ENCODE assay signal across 12 cellular contexts in the genomic region with DNA sequence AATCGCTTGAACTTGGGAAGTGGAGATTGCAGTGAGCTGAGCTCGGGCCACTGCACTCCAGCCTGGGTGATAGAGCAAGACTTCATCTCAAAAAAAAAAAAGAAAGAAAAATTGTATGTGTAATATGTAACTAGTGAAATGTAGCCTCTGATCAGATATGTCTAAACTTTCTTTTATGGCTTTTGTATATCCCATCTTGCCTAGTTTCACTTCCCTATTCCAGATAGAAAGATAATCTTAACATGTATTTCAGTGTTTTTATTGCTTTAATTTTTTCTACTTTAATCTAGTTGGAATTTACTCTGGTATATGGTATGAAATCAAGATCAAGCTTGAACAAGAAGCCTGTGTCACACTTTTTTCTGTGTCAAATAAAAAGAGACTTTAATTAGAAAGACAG. TPM values are rescaled to one million over a fixed set of nuclear protein-coding genes. Genes with fewer than 3 reads are reported as not detected.
A peak's percentile ranks its signal among the peaks of the same experiment; 100 is the strongest.
DNase-seq lines count a peak whose midpoint lies in the region; TF ChIP-seq lines count a peak whose summit lies in the region.
"Had no signal": no experiment of that assay in that cellular context is flagged by ENCODE, and none has a peak within 500 bp of the region (broad histone marks: within the 10 kb centered on the region; RNA-seq: fewer than 3 reads in every experiment).

No MANE protein-coding gene starts in this region.

- peak overlapping the region; percentile 23 for H3K27ac Mint-ChIP-seq in activated naive CD4-positive, alpha-beta T cell treated with anti-CD3 and anti-CD28 coated beads, Interleukin-2, amount 50 U/mL, for 24 hours
- no peak overlapping the region for H3K27ac Mint-ChIP-seq in activated naive CD4-positive, alpha-beta T cell treated with anti-CD3 and anti-CD28 coated beads, Interleukin-2, amount 10 ng/mL, durations not matched to agents 7 days and 5 days
- H3K27ac Mint-ChIP-seq: stimulated activated effector memory CD8-positive, alpha-beta T cell treated with anti-CD3 and anti-CD28 coated beads, Interleukin-12 subunit alpha, Interleukin-12 subunit beta, amount 100 ng/mL, for 72 hours had no signal

- no peaks in the 10 kb centered on the region for H3K27me3 ChIP-seq in OCI-LY3 (ENCODE audit: low read depth, low read length)
- H3K27me3 ChIP-seq in fibroblast of lung (ENCODE audit: control insufficient read depth, insufficient read depth, low read length), result no peaks in the 10 kb centered on the region
- no peaks in the 10 kb centered on the region for H3K27me3 ChIP-seq in smooth muscle cell (ENCODE audit: low read depth)
- H3K27me3 ChIP-seq in tibial artery, result no peaks in the 10 kb centered on the region
- no peaks in the 10 kb centered on the region for H3K27me3 ChIP-seq in spleen (replicated peaks in 1 of 7)

- peak overlapping the region; percentile 99; the same call in 1 of the 2 replicates for H3K4me3 ChIP-seq in OCI-LY3 (ENCODE audit: low read length)
- H3K4me3 ChIP-seq in fibroblast of lung (replicated peaks in 1 of 4; ENCODE audit: control extremely low read depth in 1 of 4, insufficient read depth in 1 of 4, low read depth in 3 of 4, low read length in 4 of 4), result peak overlapping the region; percentile 14 to 79 (median 56)
- peak overlapping the region; percentile 81 for H3K4me3 ChIP-seq in smooth muscle cell
- H3K4me3 ChIP-seq in tibial artery, result no peak overlapping the region
- H3K4me3 ChIP-seq in spleen, result no peak overlapping the region

- no peaks in the 10 kb centered on the region for H3K27me3 Mint-ChIP-seq in activated naive CD4-positive, alpha-beta T cell treated with anti-CD3 and anti-CD28 coated beads, Interleukin-2, amount 50 U/mL, for 24 hours
- no peaks in the 10 kb centered on the region for H3K27me3 Mint-ChIP-seq in activated naive CD4-positive, alpha-beta T cell treated with anti-CD3 and anti-CD28 coated beads, Interleukin-2, amount 10 ng/mL, durations not matched to agents 7 days and 5 days

- no peaks in the 10 kb centered on the region for H3K9me3 Mint-ChIP-seq in activated naive CD4-positive, alpha-beta T cell treated with anti-CD3 and anti-CD28 coated beads, Interleukin-2, amount 50 U/mL, for 24 hours
- H3K9me3 Mint-ChIP-seq in activated naive CD4-positive, alpha-beta T cell treated with anti-CD3 and anti-CD28 coated beads, Interleukin-2, amount 10 ng/mL, durations not matched to agents 7 days and 5 days, result no peaks in the 10 kb centered on the region
- H3K9me3 Mint-ChIP-seq: stimulated activated effector memory CD8-positive, alpha-beta T cell treated with anti-CD3 and anti-CD28 coated beads, Interleukin-12 subunit alpha, Interleukin-12 subunit beta, amount 100 ng/mL, for 72 hours had no signal

- no peak for TF ChIP-seq POLR2A in spleen (IDR thresholded peaks at IDR 0.05)

- no peak for DNase-seq in activated naive CD4-positive, alpha-beta T cell treated with anti-CD3 and anti-CD28 coated beads, Interleukin-2, amount 10 ng/mL, durations not matched to agents 7 days and 5 days
- no peak for DNase-seq in fibroblast of lung (ENCODE audit: low read depth in 2 of 2)
- DNase-seq in smooth muscle cell (lab: John Stamatoyannopoulos, UW; ENCODE audit: unreplicated experiment), result no peak
- no peak for DNase-seq in activated gamma-delta T cell (lab: John Stamatoyannopoulos, UW)
- DNase-seq in tibial artery, result no peak
- DNase-seq in spleen, result no peak
- DNase-seq: anterior cingulate cortex; effector memory CD4-positive, alpha-beta T cell; T-helper 9 cell had no signal

- peak overlapping the region; percentile 97 for H3K4me2 ChIP-seq in OCI-LY3 (ENCODE audit: low read length)
- peak overlapping the region; percentile 64 for H3K4me2 ChIP-seq in fibroblast of lung (ENCODE audit: extremely low read depth, insufficient read depth, low read length)
- H3K4me2 ChIP-seq in smooth muscle cell, result peak overlapping the region; percentile 86

- H3K4me1 ChIP-seq in OCI-LY3 (ENCODE audit: low read length) (peaks cover 17% of the 10 kb centered on the region), fibroblast of lung (ENCODE audit: control insufficient read depth, extremely low read depth, insufficient read depth, low read length) (no peaks in the 10 kb centered on the region), smooth muscle cell (ENCODE audit: low read depth) (no peaks in the 10 kb centered on the region), tibial artery (peaks cover 0 to 12% (median 1%) of the 10 kb centered on the region in 4 donors), spleen (peaks cover 0 to 44% (median 22%) of the 10 kb centered on the region in 6 donors)

- TF ChIP-seq CTCF in OCI-LY3 (IDR thresholded peaks at IDR 0.05; ENCODE audit: low read depth, low read length) (no peak), fibroblast of lung (conservative IDR thresholded peaks at IDR 0.05 in 1 of 2, IDR thresholded peaks at IDR 0.05 in 1 of 2; ENCODE audit: low read depth in 1 of 2, low read length in 2 of 2) (no peak), smooth muscle cell (IDR thresholded peaks at IDR 0.05; ENCODE audit: borderline replicate concordance, insufficient read depth, poor library complexity, severe bottlenecking) (no peak), tibial artery (IDR thresholded peaks at IDR 0.05) (no peak), spleen (IDR thresholded peaks at IDR 0.05 in 8 of 11, conservative IDR thresholded peaks at IDR 0.05 in 3 of 11) (no peak)

- no peaks in the 10 kb centered on the region for H3K36me3 Mint-ChIP-seq in activated naive CD4-positive, alpha-beta T cell treated with anti-CD3 and anti-CD28 coated beads, Interleukin-2, amount 50 U/mL, for 24 hours
- peaks cover 5% of the 10 kb centered on the region for H3K36me3 Mint-ChIP-seq in activated naive CD4-positive, alpha-beta T cell treated with anti-CD3 and anti-CD28 coated beads, Interleukin-2, amount 10 ng/mL, durations not matched to agents 7 days and 5 days

- H3K9me3 ChIP-seq in OCI-LY3 (ENCODE audit: insufficient read depth, low read length), result no peaks in the 10 kb centered on the region
- H3K9me3 ChIP-seq in fibroblast of lung (ENCODE audit: control insufficient read depth, insufficient read depth, low read depth, low read length), result no peaks in the 10 kb centered on the region
- H3K9me3 ChIP-seq in smooth muscle cell (replicated peaks; ENCODE audit: low read depth), result no peaks in the 10 kb centered on the region
- no peaks in the 10 kb centered on the region for H3K9me3 ChIP-seq in tibial artery
- no peaks in the 10 kb centered on the region for H3K9me3 ChIP-seq in spleen

- WGBS in smooth muscle cell (ENCODE audit: low lambda C conversion rate), result 62% methylated on average over 2 of the region's 2 CpGs
- 74 to 86% (median 79%) methylated on average over 2 of the region's 2 CpGs for WGBS in spleen, 5 donors

- no peak overlapping the region for H3K9ac ChIP-seq in OCI-LY3 (ENCODE audit: low read length)
- no peak overlapping the region for H3K9ac ChIP-seq in fibroblast of lung (ENCODE audit: insufficient read depth, low read length)
- H3K9ac ChIP-seq in smooth muscle cell (ENCODE audit: low read depth), result no peak overlapping the region

- H3K4me3 Mint-ChIP-seq in activated naive CD4-positive, alpha-beta T cell treated with anti-CD3 and anti-CD28 coated beads, Interleukin-2, amount 50 U/mL, for 24 hours, result no peak overlapping the region
- H3K4me3 Mint-ChIP-seq in activated naive CD4-positive, alpha-beta T cell treated with anti-CD3 and anti-CD28 coated beads, Interleukin-2, amount 10 ng/mL, durations not matched to agents 7 days and 5 days, result no peak overlapping the region

- peaks cover 43% of the 10 kb centered on the region for H3K79me2 ChIP-seq in OCI-LY3 (ENCODE audit: low read length)
- peaks cover 11% of the 10 kb centered on the region for H3K79me2 ChIP-seq in fibroblast of lung (ENCODE audit: control insufficient read depth, insufficient read depth, low read length)
- H3K79me2 ChIP-seq in smooth muscle cell (ENCODE audit: low read depth), result peaks cover 17% of the 10 kb centered on the region

- no peak overlapping the region for H2AFZ ChIP-seq in OCI-LY3 (ENCODE audit: low read depth, low read length)
- H2AFZ ChIP-seq in fibroblast of lung (ENCODE audit: low read length), result no peak overlapping the region
- H2AFZ ChIP-seq in smooth muscle cell (ENCODE audit: low read depth), result no peak overlapping the region

- no peaks in the 10 kb centered on the region for H3K36me3 ChIP-seq in OCI-LY3 (replicated peaks; ENCODE audit: low read depth, low read length)
- no peaks in the 10 kb centered on the region for H3K36me3 ChIP-seq in fibroblast of lung (ENCODE audit: control insufficient read depth, insufficient read depth, low read length)
- H3K36me3 ChIP-seq in smooth muscle cell (ENCODE audit: low read depth), result no peaks in the 10 kb centered on the region
- H3K36me3 ChIP-seq in tibial artery, result no peaks in the 10 kb centered on the region
- no peaks in the 10 kb centered on the region for H3K36me3 ChIP-seq in spleen

- H4K20me1 ChIP-seq in OCI-LY3 (ENCODE audit: insufficient read depth, low read length) (no peaks in the 10 kb centered on the region), fibroblast of lung (ENCODE audit: control insufficient read depth, extremely low read depth, insufficient read depth, low read length) (no peaks in the 10 kb centered on the region), smooth muscle cell (ENCODE audit: low read depth) (no peaks in the 10 kb centered on the region)

- CTCF ChIA-PET in activated naive CD4-positive, alpha-beta T cell treated with anti-CD3 and anti-CD28 coated beads, Interleukin-2, amount 10 ng/mL, durations not matched to agents 7 days and 5 days (lab: Charles Lee), result no interaction called here

- no peak overlapping the region for H3K27ac ChIP-seq in OCI-LY3 (ENCODE audit: low read length)
- H3K27ac ChIP-seq in fibroblast of lung (ENCODE audit: insufficient read depth, low read length), result no peak overlapping the region
- no peak overlapping the region for H3K27ac ChIP-seq in smooth muscle cell (ENCODE audit: low read depth)
- no peak overlapping the region for H3K27ac ChIP-seq in tibial artery
- no peak overlapping the region for H3K27ac ChIP-seq in spleen

- peaks cover 32% of the 10 kb centered on the region for H3K4me1 Mint-ChIP-seq in activated naive CD4-positive, alpha-beta T cell treated with anti-CD3 and anti-CD28 coated beads, Interleukin-2, amount 50 U/mL, for 24 hours
- H3K4me1 Mint-ChIP-seq in activated naive CD4-positive, alpha-beta T cell treated with anti-CD3 and anti-CD28 coated beads, Interleukin-2, amount 10 ng/mL, durations not matched to agents 7 days and 5 days, result peaks cover 37% of the 10 kb centered on the region

- no peaks in the 10 kb centered on the region for H3F3A ChIP-seq in smooth muscle cell (ENCODE audit: low read depth)

- intact Hi-C loops in tibial artery (cut with DNase I; ENCODE audit: low total_unique reads) (no loop called here), spleen (cut with DNase I; ENCODE audit: low total_unique reads) (no loop called here)

RNA-seq across cellular contexts. Expression of gene ZNF41, which starts 1.9 kb away (rescaled TPM):
- total RNA-seq in fibroblast of lung (5.3 and 5.4 TPM in 2 replicates), smooth muscle cell (4.6 and 6.7 TPM in 2 replicates), spleen (10 to 100 TPM; 10.6 to 17.0 (median 13.5) TPM)
- polyA plus RNA-seq in fibroblast of lung (5.2 and 6.6 TPM in 2 replicates), smooth muscle cell (2.7 and 4.6 TPM in 2 replicates), spleen (1 to 10 TPM; 2.4 to 3.6 (median 3.2) TPM)
- 3.6 and 3.8 TPM in 2 replicates for polyA plus RNA-seq in fibroblast of lung (2012)
- 0.89 and 1.7 TPM in 2 replicates for polyA minus RNA-seq in fibroblast of lung (ENCODE audit: low replicate concordance)

Comparison
In these comparisons a context has a peak if more than half of its experiments do, and no peak if none do; other contexts are left out.
1. H3K4me3 ChIP-seq: peak in OCI-LY3 (single experiment), fibroblast of lung (4 of 4) and smooth muscle cell (single experiment); none in tibial artery (0 of 2) and spleen (0 of 8).
2. Peak in every context shown above with its lines, with median percentiles within 50 percentile points of each other: H3K4me2 ChIP-seq.